In the genomic region with DNA sequence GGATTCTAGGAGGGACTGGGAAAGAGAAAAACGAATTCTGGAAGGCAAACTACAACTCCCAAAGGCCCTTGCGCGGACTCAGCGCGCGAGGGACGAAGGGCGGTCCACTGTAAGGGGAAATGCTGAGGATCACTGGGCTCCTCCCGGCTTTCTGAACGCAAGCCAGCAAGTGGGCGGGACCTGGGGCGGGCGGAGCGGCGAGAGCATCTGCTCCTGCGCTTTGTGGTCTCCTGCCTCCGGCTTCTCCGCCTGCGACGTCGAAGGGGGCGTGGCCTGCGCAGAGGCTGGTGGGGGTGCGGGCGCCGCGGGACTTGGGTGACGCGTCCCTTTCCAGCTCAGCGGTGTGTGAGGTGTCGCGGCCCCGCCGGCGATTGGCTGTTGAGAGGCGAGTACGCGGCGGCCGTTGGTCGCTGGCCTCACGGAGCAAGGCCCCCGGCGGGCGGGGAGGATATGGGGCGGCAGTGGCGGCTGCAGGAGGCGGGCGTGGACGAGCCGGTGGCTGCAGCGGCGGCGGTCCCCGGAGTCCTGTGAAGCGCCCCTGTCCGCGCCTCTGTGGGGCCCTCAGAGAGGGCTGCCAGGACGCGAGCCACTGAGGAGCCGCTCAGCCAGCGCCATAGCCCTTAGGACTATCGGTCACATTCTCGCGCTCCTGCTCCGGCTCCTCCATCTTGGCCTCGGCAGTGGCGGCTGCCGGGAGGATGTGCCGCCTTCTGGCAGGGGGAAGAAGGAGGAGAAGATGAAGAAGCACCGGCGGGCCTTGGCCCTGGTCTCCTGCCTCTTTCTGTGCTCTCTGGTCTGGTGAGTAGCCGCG, we compare ENCODE assay signal across 8 cellular contexts. TPM values are rescaled to one million over a fixed set of nuclear protein-coding genes. Genes with fewer than 3 reads are reported as not detected.
DNase-seq lines count a peak whose midpoint lies in the region; ATAC-seq, FAIRE-seq and TF ChIP-seq lines count a peak whose summit lies in the region.

SUCO (plus strand) TSS at position 451 of the 811 bp plus-strand sequence; CDS start at position 737, 286 bp downstream.

- H3K36me3 ChIP-seq in bronchial epithelial cell (ENCODE audit: control insufficient read depth, insufficient read depth, low read length), result no peaks in the 10 kb centered on the region
- no peaks in the 10 kb centered on the region for H3K36me3 ChIP-seq in smooth muscle cell (ENCODE audit: low read depth)

- H3K4me3 ChIP-seq in AG04449 (ENCODE audit: low read depth, low read length) (peak within 1 kb of the TSS; percentile 80), WI38 (ENCODE audit: low read depth, low read length) (peak within 1 kb of the TSS; percentile 95), bronchial epithelial cell (ENCODE audit: low read depth, low read length) (peak within 1 kb of the TSS; percentile 85), smooth muscle cell (peak within 1 kb of the TSS; percentile 69)

- peak within 1 kb of the TSS; percentile 95 for H3K27ac ChIP-seq in smooth muscle cell (ENCODE audit: low read depth)

- H2AFZ ChIP-seq in smooth muscle cell (ENCODE audit: low read depth), result peak within 1 kb of the TSS; percentile 90

- H4K20me1 ChIP-seq in smooth muscle cell (ENCODE audit: low read depth), result peaks cover 44% of the 10 kb centered on the region

- FAIRE-seq in bronchial epithelial cell (lab: Jason Lieb, UNC), result no peak

- H3K27me3 ChIP-seq in bronchial epithelial cell (ENCODE audit: control insufficient read depth, insufficient read depth, low read length) (no peaks in the 10 kb centered on the region), smooth muscle cell (ENCODE audit: low read depth) (no peaks in the 10 kb centered on the region)

- POLR2A ChIA-PET in AG04449 (lab: Yijun Ruan, JAX), result interaction anchor here (0.6 to 1.2 kb wide), 7 partner anchors 10 to 186 kb away, joined by 3 to 5 read pairs (median 3); no protein-coding TSS in a partner anchor

- peaks cover 4% of the 10 kb centered on the region for H3F3A ChIP-seq in smooth muscle cell (ENCODE audit: low read depth)

- H3K4me1 ChIP-seq in smooth muscle cell (ENCODE audit: low read depth), result peaks cover 42% of the 10 kb centered on the region

- WGBS in smooth muscle cell (ENCODE audit: low lambda C conversion rate), result under 1% methylated on average over 73 of the region's 74 CpGs

- H3K79me2 ChIP-seq in smooth muscle cell (ENCODE audit: low read depth), result peaks cover 43% of the 10 kb centered on the region

- peak within 1 kb of the TSS; percentile 88 for H3K9ac ChIP-seq in smooth muscle cell (ENCODE audit: low read depth)

- H3K4me2 ChIP-seq in smooth muscle cell, result peak within 1 kb of the TSS; percentile 96

- ATAC-seq in GM18907 (IDR thresholded peaks at IDR 0.05; ENCODE audit: unreplicated experiment) (peak; percentile 89), HG03159 (IDR thresholded peaks at IDR 0.05; ENCODE audit: unreplicated experiment) (peak; percentile 83)

- DNase-seq in AG04449 (ENCODE audit: low read depth, low spot score), result peak; percentile 96
- DNase-seq in NCI-H2227 treated with DMSO at 0.1 percent for 48 hours (lab: John Stamatoyannopoulos, UW), result peak; percentile 99
- DNase-seq in bronchial epithelial cell (ENCODE audit: low read depth), result peak; percentile 95
- DNase-seq in iPS-NIHi11 (ENCODE audit: low spot score), result peak; percentile 96
- peak; percentile 98 for DNase-seq in smooth muscle cell (lab: John Stamatoyannopoulos, UW; ENCODE audit: unreplicated experiment)

- H3K9me3 ChIP-seq in smooth muscle cell (replicated peaks; ENCODE audit: low read depth), result no peaks in the 10 kb centered on the region

- CTCF ChIA-PET in AG04449 (lab: Yijun Ruan, JAX), result interaction anchor here (0.8 to 1.1 kb wide), 2 partner anchors 16 to 22 kb away, joined by 3 read pairs; no protein-coding TSS in a partner anchor

- TF ChIP-seq CTCF in AG04449 (IDR thresholded peaks at IDR 0.05; ENCODE audit: insufficient read depth, low read length, missing control alignments) (peak; percentile 25), WI38 (IDR thresholded peaks at IDR 0.05; ENCODE audit: low read depth, low read length) (no peak), bronchial epithelial cell (IDR thresholded peaks at IDR 0.05; ENCODE audit: insufficient read depth, low read length, severe bottlenecking) (no peak), smooth muscle cell (IDR thresholded peaks at IDR 0.05; ENCODE audit: borderline replicate concordance, insufficient read depth, poor library complexity, severe bottlenecking) (no peak)

RNA-seq across cellular contexts. Expression of gene SUCO, which starts in this region (rescaled TPM):
- total RNA-seq in bronchial epithelial cell (11.3 and 12.4 TPM in 2 replicates), smooth muscle cell (86.0 and 96.7 TPM in 2 replicates)
- polyA plus RNA-seq in smooth muscle cell, result 16.9 and 28.7 TPM in 2 replicates

Comparison
In these comparisons a context has a peak if more than half of its experiments do, and no peak if none do; other contexts are left out.
1. Peak in every context shown above with its lines: DNase-seq, ATAC-seq, H3K4me3 ChIP-seq and H3K27ac ChIP-seq.